Comparison of ENCODE assay signal across 17 cellular contexts in genomic region chr2:177059313-177059712, GRCh38.
DNase-seq lines count a peak whose midpoint lies in the region; ATAC-seq and TF ChIP-seq lines count a peak whose summit lies in the region.
"Had no signal": no experiment of that assay in that cellular context is flagged by ENCODE, and none has a peak within 500 bp of the region (broad histone marks: within the 10 kb centered on the region; RNA-seq: fewer than 3 reads in every experiment).

No MANE protein-coding gene starts in this region.

- TF ChIP-seq EP300 in SK-N-SH (IDR thresholded peaks at IDR 0.05; ENCODE audit: borderline replicate concordance in 1 of 2, low read depth in 1 of 2, low read length in 1 of 2) (no peak), sigmoid colon (IDR thresholded peaks at IDR 0.05) (peak in 1 of 4 donors; percentile 12)

- H3K4me3 Mint-ChIP-seq in mesothelial cell of epicardium, result no peak overlapping the region
- no peak overlapping the region for H3K4me3 Mint-ChIP-seq in natural killer cell
- H3K4me3 Mint-ChIP-seq: B cell; CD8-positive, alpha-beta T cell; H9 had no signal

- H3K27ac Mint-ChIP-seq in mesothelial cell of epicardium (peak overlapping the region; percentile 38), natural killer cell (no peak overlapping the region)
- H3K27ac Mint-ChIP-seq: B cell; CD8-positive, alpha-beta T cell; H9 had no signal

- H3K9me3 ChIP-seq in SK-N-SH (no peaks in the 10 kb centered on the region), sigmoid colon (no peaks in the 10 kb centered on the region)
- H3K9me3 ChIP-seq: BLaER1 treated with 17β-estradiol and CSF1 and Interleukin-3, amounts not matched to agents 10 nM and 100 nM had no signal

- H4K20me1 ChIP-seq in SK-N-SH (ENCODE audit: insufficient read depth), result no peaks in the 10 kb centered on the region
- H4K20me1 ChIP-seq: BLaER1 treated with 17β-estradiol and CSF1 and Interleukin-3, amounts not matched to agents 10 nM and 100 nM had no signal

- TF ChIP-seq CTCF in SK-N-SH (IDR thresholded peaks at IDR 0.05) (no peak), mesothelial cell of epicardium (IDR thresholded peaks at IDR 0.05; ENCODE audit: unreplicated experiment) (no peak), sigmoid colon (IDR thresholded peaks at IDR 0.05) (no peak), natural killer cell (IDR thresholded peaks at IDR 0.05) (no peak)

- H3K9me2 ChIP-seq in SK-N-SH, result no peaks in the 10 kb centered on the region

- H3K4me1 ChIP-seq in SK-N-SH (ENCODE audit: control insufficient read depth in 1 of 2, insufficient read depth in 2 of 2, low read depth in 1 of 2, low read length in 1 of 2) (peaks cover 0 to 3% of the 10 kb centered on the region in 2 experiments; a peak in 1 of 4 replicates), sigmoid colon (peaks cover 0 to 61% (median 44%) of the 10 kb centered on the region in 4 donors)
- H3K4me1 ChIP-seq: BLaER1 treated with 17β-estradiol and CSF1 and Interleukin-3, amounts not matched to agents 10 nM and 100 nM had no signal

- H3K9me3 Mint-ChIP-seq in mesothelial cell of epicardium, result no peaks in the 10 kb centered on the region
- H3K9me3 Mint-ChIP-seq in natural killer cell, result no peaks in the 10 kb centered on the region
- H3K9me3 Mint-ChIP-seq: CD8-positive, alpha-beta T cell; H9 had no signal

- POLR2A ChIA-PET in SK-N-SH (lab: Yijun Ruan, JAX), result no interaction called here

- H3K36me3 Mint-ChIP-seq in mesothelial cell of epicardium, result no peaks in the 10 kb centered on the region
- H3K36me3 Mint-ChIP-seq in natural killer cell, result no peaks in the 10 kb centered on the region
- H3K36me3 Mint-ChIP-seq: CD8-positive, alpha-beta T cell had no signal

- H3K36me3 ChIP-seq in SK-N-SH (replicated peaks in 1 of 2; ENCODE audit: control insufficient read depth in 1 of 2, insufficient read depth in 2 of 2, low read length in 1 of 2), result no peaks in the 10 kb centered on the region
- H3K36me3 ChIP-seq in sigmoid colon, result no peaks in the 10 kb centered on the region
- H3K36me3 ChIP-seq: BLaER1 treated with 17β-estradiol and CSF1 and Interleukin-3, amounts not matched to agents 10 nM and 100 nM had no signal

- no peak overlapping the region for H3K4me3 ChIP-seq in SK-N-SH (ENCODE audit: low read depth in 2 of 2, low read length in 1 of 2)
- no peak overlapping the region for H3K4me3 ChIP-seq in sigmoid colon
- H3K4me3 ChIP-seq: BLaER1 treated with 17β-estradiol and CSF1 and Interleukin-3, amounts not matched to agents 10 nM and 100 nM; GM12878 had no signal

- ATAC-seq in SK-N-SH treated with all-trans-retinoic acid at 6 μM for 48 hours, result no peak
- no peak for ATAC-seq in natural killer cell
- no peak for ATAC-seq in HG03108 (IDR thresholded peaks at IDR 0.05; ENCODE audit: unreplicated experiment)
- ATAC-seq: CD8-positive, alpha-beta T cell; HepG2 had no signal

- CTCF ChIA-PET in SK-N-SH (lab: Yijun Ruan, JAX), result no interaction called here

- intact Hi-C loops in sigmoid colon (cut with DNase I), result no loop called here
- intact Hi-C loops in natural killer cell (cut with micrococcal nuclease), result no loop called here

- no peak overlapping the region for H3K4me2 ChIP-seq in SK-N-SH
- H3K4me2 ChIP-seq: BLaER1 treated with 17β-estradiol and CSF1 and Interleukin-3, amounts not matched to agents 10 nM and 100 nM had no signal

- TF ChIP-seq RAD21 in SK-N-SH (IDR thresholded peaks at IDR 0.05; ENCODE audit: low read length), result no peak

- no peak overlapping the region for H3K9ac ChIP-seq in SK-N-SH
- H3K9ac ChIP-seq: BLaER1 treated with 17β-estradiol and CSF1 and Interleukin-3, amounts not matched to agents 10 nM and 100 nM had no signal

- no peaks in the 10 kb centered on the region for H3F3A ChIP-seq in SK-N-SH (replicated peaks; ENCODE audit: insufficient read depth)

- TF ChIP-seq POLR2A in sigmoid colon (IDR thresholded peaks at IDR 0.05), result no peak

- H3K4me1 Mint-ChIP-seq in mesothelial cell of epicardium, result peaks cover 18% of the 10 kb centered on the region
- no peaks in the 10 kb centered on the region for H3K4me1 Mint-ChIP-seq in natural killer cell
- H3K4me1 Mint-ChIP-seq: B cell, H9 had no signal

- H3K27ac ChIP-seq in SK-N-SH (ENCODE audit: low read depth in 2 of 2, low read length in 1 of 2) (no peak overlapping the region), sigmoid colon (peak overlapping the region in 3 of 4 donors; percentile 61 to 77 (median 67))
- H3K27ac ChIP-seq: 22Rv1; BLaER1 treated with 17β-estradiol and CSF1 and Interleukin-3, amounts not matched to agents 10 nM and 100 nM had no signal

- H3K27me3 ChIP-seq in SK-N-SH (ENCODE audit: insufficient read depth), result no peaks in the 10 kb centered on the region
- no peaks in the 10 kb centered on the region for H3K27me3 ChIP-seq in sigmoid colon
- H3K27me3 ChIP-seq: BLaER1 treated with 17β-estradiol and CSF1 and Interleukin-3, amounts not matched to agents 10 nM and 100 nM had no signal

- DNase-seq in SK-N-SH (no peak), mesothelial cell of epicardium (ENCODE audit: low spot score in 2 of 2, unreplicated experiment in 2 of 2) (no peak), sigmoid colon (no peak), HuH-7.5 (ENCODE audit: low spot score) (no peak), natural killer cell (no peak)
- DNase-seq: Calu3; CD8-positive, alpha-beta T cell; DMS79 treated with DMSO at 0.1 percent for 48 hours; GF-D8; H9 had no signal

- 39% methylated on average over 6 of the region's 6 CpGs for WGBS in SK-N-SH (ENCODE audit: low lambda C conversion rate)
- WGBS in sigmoid colon, 2 donors, result 47 to 52% methylated on average over 6 of the region's 6 CpGs

- H3K27me3 Mint-ChIP-seq in mesothelial cell of epicardium (ENCODE audit: low read depth) (peaks cover 6% of the 10 kb centered on the region), natural killer cell (ENCODE audit: low read depth in 2 of 2) (no peaks in the 10 kb centered on the region)

- H2AFZ ChIP-seq in SK-N-SH (ENCODE audit: low read depth), result no peak overlapping the region

- no peaks in the 10 kb centered on the region for H3K79me2 ChIP-seq in SK-N-SH (ENCODE audit: insufficient read depth)

TF ChIP-seq in SK-N-SH treated with all-trans-retinoic acid at 6 μM for 48 hours, 23 proteins besides CTCF, POLR2A, EP300 and RAD21 (continues in another document):
- TF ChIP-seq OSR1 (CRISPR knock-in tag; IDR thresholded peaks at IDR 0.05) (no peak), ARNTL (CRISPR knock-in tag; IDR thresholded peaks at IDR 0.05; ENCODE audit: borderline replicate concordance, low read depth) (no peak), TSHZ2 (CRISPR knock-in tag; IDR thresholded peaks at IDR 0.05) (no peak), ZNF70 (CRISPR knock-in tag; IDR thresholded peaks at IDR 0.05) (no peak), TCF4 (CRISPR knock-in tag; IDR thresholded peaks at IDR 0.05; ENCODE audit: borderline replicate concordance) (no peak), BACH2 (CRISPR knock-in tag; IDR thresholded peaks at IDR 0.05; ENCODE audit: borderline replicate concordance) (no peak)

TF ChIP-seq in SK-N-SH, 30 proteins besides CTCF, POLR2A, EP300 and RAD21:
- TF ChIP-seq MAX (IDR thresholded peaks at IDR 0.05; ENCODE audit: low read depth) (no peak), CHD2 (IDR thresholded peaks at IDR 0.05; ENCODE audit: low read length, partially characterized antibody) (no peak)

Comparison
In these comparisons a context has a peak if more than half of its experiments do, and no peak if none do; other contexts are left out.
1. H3K27ac ChIP-seq: peak in sigmoid colon (3 of 4); none in SK-N-SH (0 of 2).